ENCODE assay signal across 8 cellular contexts in the genomic region with DNA sequence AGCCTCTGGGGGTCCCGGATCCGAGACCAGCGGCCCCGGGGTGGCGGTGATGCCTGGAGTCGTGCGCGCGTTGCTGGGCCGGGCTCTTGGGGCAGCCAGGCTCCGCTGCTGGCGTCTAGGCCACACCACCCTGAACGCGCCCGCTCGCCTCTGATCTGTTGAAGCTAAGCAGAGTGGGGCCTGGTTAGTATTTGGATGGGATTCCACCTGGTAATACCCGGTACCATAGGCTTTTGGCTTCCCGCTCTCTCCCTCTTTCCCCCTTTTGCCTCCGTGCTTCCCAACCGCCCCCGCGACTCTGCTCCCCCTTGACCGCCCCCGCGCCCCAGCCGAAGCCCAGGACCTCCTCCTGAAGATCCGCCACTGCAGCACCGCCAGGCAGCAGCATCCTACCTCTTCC.
DNase-seq lines count a peak whose midpoint lies in the region; ATAC-seq, FAIRE-seq and TF ChIP-seq lines count a peak whose summit lies in the region.

No MANE protein-coding gene starts in this region.

- no peaks in the 10 kb centered on the region for H3K79me1 ChIP-seq in H9 (ENCODE audit: insufficient read depth, low read depth, low read length, poor library complexity, severe bottlenecking)

- intact Hi-C loops in spleen (cut with DNase I; ENCODE audit: low total_unique reads), result no loop called here

- no peaks in the 10 kb centered on the region for H4K20me1 ChIP-seq in H9 (ENCODE audit: control insufficient read depth, insufficient read depth, insufficient read length)

- H3K14ac ChIP-seq in H9 (ENCODE audit: insufficient read depth, low read length), result no peak overlapping the region

- no peak overlapping the region for H2BK120ac ChIP-seq in H9 (ENCODE audit: low read depth, low read length, poor library complexity, severe bottlenecking)

- H2AFZ ChIP-seq in ACC112 (ENCODE audit: low read length, unreplicated experiment), result no peak overlapping the region
- H2AFZ ChIP-seq in H9 (ENCODE audit: low read length), result no peak overlapping the region

- H3K36me3 Mint-ChIP-seq in H9 (ENCODE audit: insufficient read depth in 1 of 3, low read depth in 3 of 3), result peaks cover 33 to 61% (median 37%) of the 10 kb centered on the region in 3 experiments
- peaks cover 19% of the 10 kb centered on the region for H3K36me3 Mint-ChIP-seq in glutamatergic neuron (ENCODE audit: unreplicated experiment)

- H4K91ac ChIP-seq in H9 (ENCODE audit: insufficient read length, low read depth, low read length), result no peak overlapping the region

- H3K4me2 ChIP-seq in H9 (ENCODE audit: insufficient read depth, insufficient read length, low read length), result no peak overlapping the region

- H2BK15ac ChIP-seq in H9 (ENCODE audit: low read depth, low read length), result no peak overlapping the region

- H4K5ac ChIP-seq in H9 (ENCODE audit: insufficient read length, low read depth, low read length), result no peak overlapping the region

- peaks cover 97 to 98% of the 10 kb centered on the region in 2 experiments for H3K9me3 Mint-ChIP-seq in H9
- H3K9me3 Mint-ChIP-seq in glutamatergic neuron (ENCODE audit: unreplicated experiment), result peaks cover 42% of the 10 kb centered on the region

- no peak for FAIRE-seq in HTR-8/SVneo (lab: Jason Lieb, UNC)

- H3K4me1 Mint-ChIP-seq in H9, result no peaks in the 10 kb centered on the region
- H3K4me1 Mint-ChIP-seq in glutamatergic neuron (ENCODE audit: low read depth, unreplicated experiment), result no peaks in the 10 kb centered on the region

- H2BK20ac ChIP-seq in H9 (ENCODE audit: low read depth, low read length, poor library complexity, severe bottlenecking), result no peak overlapping the region

- no peak overlapping the region for H3K9ac ChIP-seq in H9 (ENCODE audit: extremely low read depth, insufficient read length, low read length)

- H3K23ac ChIP-seq in H9 (ENCODE audit: insufficient read length, low read depth, low read length), result no peak overlapping the region

- no peak overlapping the region for H3K4ac ChIP-seq in H9 (ENCODE audit: low read depth, low read length)

- H3K36me3 ChIP-seq in ACC112 (ENCODE audit: insufficient read depth, low read length) (no peaks in the 10 kb centered on the region), spleen (no peaks in the 10 kb centered on the region)

- no peak overlapping the region for H2BK5ac ChIP-seq in H9 (ENCODE audit: insufficient read length, low read length)

- no peak overlapping the region for H3K27ac ChIP-seq in ACC112 (ENCODE audit: low read depth, low read length)
- H3K27ac ChIP-seq in H9 (ENCODE audit: insufficient read length, low read depth, low read length), result no peak overlapping the region
- no peak overlapping the region for H3K27ac ChIP-seq in spleen

- no peak for ATAC-seq in GM18511 (IDR thresholded peaks at IDR 0.05; ENCODE audit: unreplicated experiment)

- H3K27me3 Mint-ChIP-seq in H9 (ENCODE audit: low read depth) (peaks cover 15% of the 10 kb centered on the region), glutamatergic neuron (ENCODE audit: unreplicated experiment) (peaks cover 26% of the 10 kb centered on the region)

- DNase-seq in H9 (peak; percentile 65), T-helper 1 cell (peak in 3 of 5 donors; percentile 22 to 40 (median 30)), glutamatergic neuron (peak; percentile 65), spleen (peak; percentile 94), DMS153 treated with DMSO at 0.1 percent for 48 hours (lab: John Stamatoyannopoulos, UW; ENCODE audit: unreplicated experiment) (no peak), HTR-8/SVneo (ENCODE audit: insufficient read length, low spot score) (no peak)

- H3K4me3 ChIP-seq in ACC112 (ENCODE audit: low read depth, low read length) (peak overlapping the region; percentile 62; the same call in 1 of the 2 replicates), spleen (no peak overlapping the region)

- H3K79me2 ChIP-seq in ACC112 (ENCODE audit: control insufficient read depth, insufficient read depth, low read length, unreplicated experiment) (no peaks in the 10 kb centered on the region), H9 (ENCODE audit: insufficient read depth, low read length) (no peaks in the 10 kb centered on the region)

- no CpG with 5 or more reads among the region's 28 CpGs for WGBS in H9 (ENCODE audit: extremely low coverage, insufficient read length, low lambda C conversion rate)
- WGBS in spleen, 5 donors, result 57 to 71% (median 62%) methylated on average over 16 to 28 of the region's 28 CpGs

- no peaks in the 10 kb centered on the region for H3K23me2 ChIP-seq in H9 (ENCODE audit: insufficient read length, low read depth, low read length, poor library complexity, severe bottlenecking)

- no peak overlapping the region for H2BK12ac ChIP-seq in H9 (ENCODE audit: insufficient read length, low read depth, low read length)

- H3K4me1 ChIP-seq in ACC112 (ENCODE audit: control insufficient read depth, insufficient read depth, low read length, unreplicated experiment) (no peaks in the 10 kb centered on the region), H9 (ENCODE audit: insufficient read depth, low read length) (no peaks in the 10 kb centered on the region), spleen (no peaks in the 10 kb centered on the region)

- H3K4me3 Mint-ChIP-seq in H9 (no peak overlapping the region), glutamatergic neuron (ENCODE audit: unreplicated experiment) (no peak overlapping the region)

- no peak overlapping the region for H3K18ac ChIP-seq in H9 (ENCODE audit: insufficient read length, low read depth, low read length)

- H3K9me3 ChIP-seq in H9 (ENCODE audit: control insufficient read depth, low read depth, low read length) (peaks cover 60% of the 10 kb centered on the region), spleen (peaks cover 0 to 69% (median 54%) of the 10 kb centered on the region in 8 donors)

- H3T11ph ChIP-seq in H9 (ENCODE audit: low read length), result no peak overlapping the region

- H2AK5ac ChIP-seq in H9 (ENCODE audit: insufficient read length, low read length), result no peak overlapping the region

- H3K27me3 ChIP-seq in ACC112 (ENCODE audit: insufficient read depth, low read length), result no peaks in the 10 kb centered on the region
- no peaks in the 10 kb centered on the region for H3K27me3 ChIP-seq in H9 (ENCODE audit: insufficient read depth, low read length)
- peaks cover 0 to 12% (median 0%) of the 10 kb centered on the region in 7 donors for H3K27me3 ChIP-seq in spleen (replicated peaks in 1 of 7)

- H4K8ac ChIP-seq in H9 (replicated peaks; ENCODE audit: insufficient read length, low read depth, low read length), result no peak overlapping the region

- H3K27ac Mint-ChIP-seq in H9, result no peak overlapping the region
- H3K27ac Mint-ChIP-seq in glutamatergic neuron (ENCODE audit: unreplicated experiment), result no peak overlapping the region

- no peak for TF ChIP-seq POLR2A in spleen (IDR thresholded peaks at IDR 0.05)

- TF ChIP-seq CTCF in H9 (conservative IDR thresholded peaks at IDR 0.05), result no peak
- no peak for TF ChIP-seq CTCF in glutamatergic neuron (IDR thresholded peaks at IDR 0.05; ENCODE audit: partially characterized antibody, unreplicated experiment)
- TF ChIP-seq CTCF in spleen (IDR thresholded peaks at IDR 0.05 in 8 of 11, conservative IDR thresholded peaks at IDR 0.05 in 3 of 11), result no peak

- H3K56ac ChIP-seq in H9 (ENCODE audit: insufficient read length, low read depth, low read length), result no peak overlapping the region

Comparison
In these comparisons a context has a peak if more than half of its experiments do, and no peak if none do; other contexts are left out.
1. DNase-seq: peak in H9 (single experiment), T-helper 1 cell (3 of 5), glutamatergic neuron (single experiment) and spleen (single experiment); none in DMS153 treated with DMSO at 0.1 percent for 48 hours (single experiment) and HTR-8/SVneo (single experiment).